ENCODE assay signal across 8 cellular contexts in genomic region chr1:222095606-222096475, GRCh38.
DNase-seq lines count a peak whose midpoint lies in the region; ATAC-seq and TF ChIP-seq lines count a peak whose summit lies in the region.

No MANE protein-coding gene starts in this region.

- H3K36me3 ChIP-seq in mesendoderm (ENCODE audit: control insufficient read depth, insufficient read depth, low read length), result no peaks in the 10 kb centered on the region

- no peak overlapping the region for H3K18ac ChIP-seq in mesendoderm (ENCODE audit: low read length)

- H2BK5ac ChIP-seq in mesendoderm (ENCODE audit: low read length), result no peak overlapping the region

- no peaks in the 10 kb centered on the region for H3K27me3 ChIP-seq in mesendoderm (ENCODE audit: insufficient read depth, low read length, poor library complexity)

- H3K27ac ChIP-seq in VCaP, result no peak overlapping the region
- H3K27ac ChIP-seq in mesendoderm (ENCODE audit: low read depth, low read length), result no peak overlapping the region

- no peak overlapping the region for H3K4ac ChIP-seq in mesendoderm (ENCODE audit: low read depth, low read length)

- no peak overlapping the region for H3K4me3 ChIP-seq in cardiac fibroblast (replicated peaks in 1 of 2; ENCODE audit: low read depth in 2 of 2, low read length in 2 of 2)
- H3K4me3 ChIP-seq in mesendoderm (ENCODE audit: low read length), result no peak overlapping the region

- H3K79me2 ChIP-seq in mesendoderm (ENCODE audit: control insufficient read depth, insufficient read depth, low read length), result no peaks in the 10 kb centered on the region

- no peak overlapping the region for H3K4me2 ChIP-seq in mesendoderm (ENCODE audit: low read length)

- H3K79me1 ChIP-seq in mesendoderm (ENCODE audit: low read length), result no peaks in the 10 kb centered on the region

- TF ChIP-seq CTCF in VCaP (conservative IDR thresholded peaks at IDR 0.05), result peak; percentile 61
- peak; percentile 94 for TF ChIP-seq CTCF in cardiac fibroblast (IDR thresholded peaks at IDR 0.05; ENCODE audit: low read depth, low read length)

- no CpG with 5 or more reads among the region's 11 CpGs for whole genome bisulfite sequencing in mesendoderm (ENCODE audit: extremely low coverage, insufficient coverage, low lambda C conversion rate)

- no peak overlapping the region for H3K23ac ChIP-seq in mesendoderm (ENCODE audit: low read length)

- H2BK120ac ChIP-seq in mesendoderm (ENCODE audit: low read depth, low read length), result no peak overlapping the region

- no peak overlapping the region for H3K56ac ChIP-seq in mesendoderm (ENCODE audit: low read length)

- ATAC-seq in GM21360 (IDR thresholded peaks at IDR 0.05; ENCODE audit: unreplicated experiment) (peak; percentile 75), GM21737 (IDR thresholded peaks at IDR 0.05; ENCODE audit: unreplicated experiment) (no peak)

- peaks cover 1% of the 10 kb centered on the region for H3K4me1 ChIP-seq in mesendoderm (ENCODE audit: control insufficient read depth, low read depth, low read length)

- H2BK15ac ChIP-seq in mesendoderm (replicated peaks; ENCODE audit: low read depth), result no peak overlapping the region

- H4K5ac ChIP-seq in mesendoderm (ENCODE audit: low read length), result no peak overlapping the region

- no peak overlapping the region for H3K9ac ChIP-seq in mesendoderm (ENCODE audit: low read length)

- H2AK5ac ChIP-seq in mesendoderm (ENCODE audit: low read length), result no peak overlapping the region

- no peak overlapping the region for H4K8ac ChIP-seq in mesendoderm (ENCODE audit: low read depth, low read length)

- DNase-seq in COLO829 (ENCODE audit: low spot score) (peak; percentile 32), HT1080 (ENCODE audit: low read depth) (peak; percentile 23), cardiac fibroblast (ENCODE audit: low read depth in 2 of 2) (peak in 1 of 2 donors; percentile 39), mesendoderm (peak; percentile 76)
- DNase-seq in stimulated activated naive CD4-positive, alpha-beta T cell (lab: John Stamatoyannopoulos, UW), result peak; percentile 26 to 72 (median 36)
